8 cellular contexts compared by ENCODE assay signal in genomic region chr7:114923403-114923713, GRCh38. TPM values are rescaled to one million over a fixed set of nuclear protein-coding genes. Genes with fewer than 3 reads are reported as not detected.
DNase-seq lines count a peak whose midpoint lies in the region; ATAC-seq, FAIRE-seq and TF ChIP-seq lines count a peak whose summit lies in the region.

No MANE protein-coding gene starts in this region.

- no peak for ATAC-seq in GM21390 (IDR thresholded peaks at IDR 0.05; ENCODE audit: unreplicated experiment)

- H3K27me3 Mint-ChIP-seq in chondrocyte (ENCODE audit: low read depth), result no peaks in the 10 kb centered on the region

- no peak for TF ChIP-seq POLR2A in GM12891 (IDR thresholded peaks at IDR 0.05; ENCODE audit: low read depth, low read length)

- peak overlapping the region; percentile 68 for H3K9ac ChIP-seq in muscle layer of colon (ENCODE audit: low read length)

- no peaks in the 10 kb centered on the region for H3K9me3 Mint-ChIP-seq in chondrocyte (ENCODE audit: low read depth)

- POLR2A ChIA-PET in AG04449 (lab: Yijun Ruan, JAX), result interaction anchor here (1.5 kb wide), 1 partner anchor 21 kb away, joined by 7 read pairs; no protein-coding TSS in a partner anchor

- peak overlapping the region; percentile 95 for H3K27ac Mint-ChIP-seq in chondrocyte (ENCODE audit: unreplicated experiment)

- H3K9me3 ChIP-seq in muscle layer of colon (ENCODE audit: low read length), result no peaks in the 10 kb centered on the region

- H3K27me3 ChIP-seq in HL-60 (ENCODE audit: insufficient read depth, poor library complexity, severe bottlenecking) (no peaks in the 10 kb centered on the region), muscle layer of colon (ENCODE audit: control insufficient read depth in 1 of 2, insufficient read depth in 2 of 2, low read length in 2 of 2) (no peaks in the 10 kb centered on the region)

- H3K36me3 ChIP-seq in muscle layer of colon (ENCODE audit: insufficient read depth, low read length), result no peaks in the 10 kb centered on the region

- peaks cover 17% of the 10 kb centered on the region for H3K4me1 ChIP-seq in muscle layer of colon (ENCODE audit: insufficient read depth, low read length)

- no peak for FAIRE-seq in GM12891 (lab: Jason Lieb, UNC)

- H3K4me3 Mint-ChIP-seq in chondrocyte (ENCODE audit: unreplicated experiment), result peak overlapping the region; percentile 87

- H3K27ac ChIP-seq in HL-60 (replicated peaks), result peak overlapping the region; percentile 79
- H3K27ac ChIP-seq in muscle layer of colon (ENCODE audit: low read depth, low read length), result peak overlapping the region; percentile 28

- no peak for DNase-seq in AG04449 (ENCODE audit: low read depth, low spot score)
- no peak for DNase-seq in HL-60 (ENCODE audit: low read depth in 1 of 2, low spot score in 1 of 2)
- DNase-seq in chondrocyte (ENCODE audit: low spot score), result no peak
- no peak for DNase-seq in GM10266 (ENCODE audit: extremely low spot score)
- no peak for DNase-seq in GDM1 (lab: John Stamatoyannopoulos, UW)
- DNase-seq in GM12891 (ENCODE audit: insufficient read length, low spot score), result no peak

- peaks cover 2% of the 10 kb centered on the region for H3K36me3 Mint-ChIP-seq in chondrocyte (ENCODE audit: low read depth)

- H3K4me1 Mint-ChIP-seq in chondrocyte (ENCODE audit: low read depth), result peaks cover 17% of the 10 kb centered on the region

- CTCF ChIA-PET in AG04449 (lab: Yijun Ruan, JAX), result interaction anchor here (1.3 to 1.5 kb wide), 2 partner anchors 58 to 293 kb away, joined by 3 to 6 read pairs; no protein-coding TSS in a partner anchor

- H3K4me3 ChIP-seq in AG04449 (ENCODE audit: low read depth, low read length) (peak overlapping the region; percentile 77), HL-60 (replicated peaks; ENCODE audit: insufficient read depth, low read length) (peak overlapping the region; percentile 77), muscle layer of colon (ENCODE audit: low read depth in 1 of 2, low read length in 2 of 2) (peak overlapping the region; percentile 83 to 84)

- TF ChIP-seq CTCF in AG04449 (IDR thresholded peaks at IDR 0.05; ENCODE audit: insufficient read depth, low read length, missing control alignments) (no peak), HL-60 (IDR thresholded peaks at IDR 0.05; ENCODE audit: insufficient read depth, low read length) (no peak), chondrocyte (IDR thresholded peaks at IDR 0.05) (no peak), GM10266 (IDR thresholded peaks at IDR 0.05; ENCODE audit: control insufficient read depth, insufficient read depth, low read depth, missing control alignments) (no peak)

TF ChIP-seq in GM12891, 5 proteins besides CTCF, POLR2A, EP300 and RAD21:
- TF ChIP-seq TAF1 (IDR thresholded peaks at IDR 0.05; ENCODE audit: low read depth, low read length) (no peak), POLR2AphosphoS5 (IDR thresholded peaks at IDR 0.05; ENCODE audit: low read depth, low read length) (no peak), SPI1 (IDR thresholded peaks at IDR 0.05; ENCODE audit: low read depth, low read length) (no peak), PAX5 (IDR thresholded peaks at IDR 0.05; ENCODE audit: insufficient read depth, low read length, severe bottlenecking) (no peak), POU2F2 (IDR thresholded peaks at IDR 0.05; ENCODE audit: low read depth, low read length) (no peak)

RNA-seq across cellular contexts. Expression of gene MDFIC, which starts 1.5 kb away (rescaled TPM):
- total RNA-seq in chondrocyte, result 12.7 to 24.6 TPM (median 15.6 TPM) in 3 replicates
- polyA plus RNA-seq in GM12891 (2012; ENCODE audit: low read depth, missing spikeins), result 46.9 TPM
